ENCODE assay signal across 8 cellular contexts in genomic region chr11:95705485-95706124, GRCh38.
DNase-seq lines count a peak whose midpoint lies in the region; ATAC-seq and TF ChIP-seq lines count a peak whose summit lies in the region.

No MANE protein-coding gene starts in this region.

- no peaks in the 10 kb centered on the region for H3K36me3 ChIP-seq in lower lobe of right lung

- DNase-seq in CD1c-positive myeloid dendritic cell (ENCODE audit: extremely low spot score): peak; percentile 86
- peak; percentile 83 for DNase-seq in NCI-H526 treated with DMSO at 0.1 percent for 48 hours (lab: John Stamatoyannopoulos, UW)
- DNase-seq in activated CD4-positive, alpha-beta T cell treated with anti-CD3 and anti-CD28 coated beads, Interleukin-2, amount 50 U/mL, for 24 hours (ENCODE audit: low read depth in 1 of 2, low spot score in 1 of 2): peak; percentile 61 to 89
- DNase-seq in dorsolateral prefrontal cortex: peak; percentile 68 to 91 (median 86)
- DNase-seq in lower lobe of right lung: peak; percentile 86
- peak; percentile 53 to 81 (median 75) for DNase-seq in stimulated activated CD4-positive, alpha-beta T cell treated with anti-CD3 and anti-CD28 coated beads, TNF-alpha, amount 100 ng/mL, for 4 hours (ENCODE audit: low read depth in 3 of 3)

- H3K4me3 ChIP-seq in dorsolateral prefrontal cortex (peak overlapping the region in 5 of 59 donors; percentile 6 to 32 (median 15)), lower lobe of right lung (no peak overlapping the region)

- ATAC-seq in GM19397 (IDR thresholded peaks at IDR 0.05; ENCODE audit: unreplicated experiment) (peak; percentile 75), HG03520 (IDR thresholded peaks at IDR 0.05; ENCODE audit: unreplicated experiment) (peak; percentile 79), lower lobe of right lung (peak; percentile 96 to 99)

- intact Hi-C loops in dorsolateral prefrontal cortex (cut with DNase I): loop anchor here (1.0 to 10.0 kb wide), 5 partner anchors 59 to 554 kb away; partner anchors contain the start of gene SESN3 (in 1 of the 2)
- intact Hi-C loops in lower lobe of right lung (cut with DNase I): loop anchor here (10.0 kb wide), 1 partner anchor 551 kb away; no protein-coding TSS in a partner anchor

- no peaks in the 10 kb centered on the region for H3K27me3 ChIP-seq in dorsolateral prefrontal cortex
- no peaks in the 10 kb centered on the region for H3K27me3 ChIP-seq in lower lobe of right lung (ENCODE audit: low read depth)

- H3K27ac ChIP-seq in dorsolateral prefrontal cortex (peak overlapping the region in 55 of 59 donors; percentile 2 to 93 (median 57)), lower lobe of right lung (peak overlapping the region; percentile 15)

- no peaks in the 10 kb centered on the region for H3K9me3 ChIP-seq in lower lobe of right lung

- peaks cover 15% of the 10 kb centered on the region for H3K4me1 ChIP-seq in lower lobe of right lung

- peak; percentile 77 to 97 (median 94) for TF ChIP-seq CTCF in dorsolateral prefrontal cortex (IDR thresholded peaks at IDR 0.05 in 54 of 56, conservative IDR thresholded peaks at IDR 0.05 in 2 of 56; ENCODE audit: low read depth in 1 of 56, partially characterized antibody in 56 of 56)
- TF ChIP-seq CTCF in lower lobe of right lung (IDR thresholded peaks at IDR 0.05): peak; percentile 93
